ENCODE assay signal across 7 cellular contexts in genomic region chr12:49094104-49094948, GRCh38. TPM values are rescaled to one million over a fixed set of nuclear protein-coding genes. Genes with fewer than 3 reads are reported as not detected.
DNase-seq lines count a peak whose midpoint lies in the region; ATAC-seq and TF ChIP-seq lines count a peak whose summit lies in the region.

TSS of gene DHH (minus strand) at chr12:49094801. CDS start at chr12:49094512, 289 bp downstream.

- H3K9ac ChIP-seq in HUES48 (ENCODE audit: low read depth, low read length): no peak within 1 kb of the TSS

- CTCF ChIA-PET in Panc1 (lab: Charles Lee): interaction anchor here (0.7 to 1.6 kb wide), 6 partner anchors 13 to 29 kb away, joined by 3 to 12 read pairs (median 4); partner anchors contain the start of gene LMBR1L

- no peak within 1 kb of the TSS for H3K27ac ChIP-seq in HUES48 (ENCODE audit: low read depth, low read length)
- H3K27ac ChIP-seq in Panc1 (ENCODE audit: low read length): no peak within 1 kb of the TSS
- peak within 1 kb of the TSS in 3 of 12 donors; percentile 10 to 56 (median 27) for H3K27ac ChIP-seq in heart left ventricle

- H3K9me3 ChIP-seq in HUES48 (ENCODE audit: control insufficient read depth, insufficient read depth, low read length): no peaks in the 10 kb centered on the region
- no peaks in the 10 kb centered on the region for H3K9me3 ChIP-seq in Panc1 (ENCODE audit: control insufficient read depth, insufficient read depth, low read depth, low read length)
- no peaks in the 10 kb centered on the region for H3K9me3 ChIP-seq in heart left ventricle

- no TSS peak for BruUV-seq in Panc1 (replicated peaks; lab: Mats Ljungman, UMichigan)

- WGBS in heart left ventricle, 4 donors: 2 to 5% (median 3%) methylated on average over 28 to 49 of the region's 49 CpGs

- H3K27me3 ChIP-seq in HUES48 (ENCODE audit: control insufficient read depth, insufficient read depth, low read length): peaks cover 66% of the 10 kb centered on the region
- no peaks in the 10 kb centered on the region for H3K27me3 ChIP-seq in Panc1 (ENCODE audit: control insufficient read depth, insufficient read depth, low read length)
- H3K27me3 ChIP-seq in heart left ventricle: peaks cover 0 to 56% (median 30%) of the 10 kb centered on the region in 9 donors

- no peak for TF ChIP-seq POLR2A in heart left ventricle (IDR thresholded peaks at IDR 0.05)

- DNase-seq in Panc1 (ENCODE audit: low read depth, low spot score): no peak
- DNase-seq in heart left ventricle: peak; percentile 44 to 75 (median 52)
- no peak for DNase-seq in skeletal muscle cell (ENCODE audit: low read depth)
- no peak for DNase-seq in GM19238 (ENCODE audit: insufficient read length, low spot score)
- no peak for DNase-seq in activated CD4-positive, CD25-positive, alpha-beta regulatory T cell treated with anti-CD3 and anti-CD28 coated beads, Interleukin-2, amount 50 U/mL, for 72 hours

- H3K4me1 ChIP-seq in HUES48 (ENCODE audit: control insufficient read depth, insufficient read depth, low read length) (peaks cover 31% of the 10 kb centered on the region), Panc1 (ENCODE audit: control insufficient read depth, insufficient read depth, low read length) (peaks cover 31% of the 10 kb centered on the region), heart left ventricle (peaks cover 10 to 60% (median 50%) of the 10 kb centered on the region in 12 donors)

- peak within 1 kb of the TSS; percentile 54 for H3K4me3 ChIP-seq in HUES48 (ENCODE audit: low read depth, low read length)
- peak within 1 kb of the TSS; percentile 26 to 44 for H3K4me3 ChIP-seq in Panc1 (ENCODE audit: low read depth in 2 of 2, low read length in 2 of 2)
- peak within 1 kb of the TSS in 11 of 12 donors; percentile 2 to 52 (median 39) for H3K4me3 ChIP-seq in heart left ventricle
- H3K4me3 ChIP-seq in skeletal muscle cell (ENCODE audit: low read depth, low read length): peak within 1 kb of the TSS; percentile 22

- TF ChIP-seq CTCF in Panc1 (IDR thresholded peaks at IDR 0.05) (no peak), heart left ventricle (IDR thresholded peaks at IDR 0.05) (no peak)

- POLR2A ChIA-PET in Panc1 (lab: Charles Lee): interaction anchor here (1.3 kb wide), 1 partner anchor 10 kb away, joined by 4 read pairs; no protein-coding TSS in a partner anchor

- ATAC-seq in Panc1 (0 out of 2 replicates have a peak, but pooled peaks have one; percentile 29), heart left ventricle (peak in 3 of 4 donors; percentile 22 to 35 (median 34)), HG03469 (IDR thresholded peaks at IDR 0.05; ENCODE audit: unreplicated experiment) (no peak)

- peaks cover 17% of the 10 kb centered on the region for H3K36me3 ChIP-seq in HUES48 (ENCODE audit: control insufficient read depth, insufficient read depth, low read length)
- H3K36me3 ChIP-seq in Panc1 (ENCODE audit: control insufficient read depth, insufficient read depth, low read length): no peaks in the 10 kb centered on the region
- H3K36me3 ChIP-seq in heart left ventricle: peaks cover 0 to 38% (median 32%) of the 10 kb centered on the region in 9 donors

- in situ Hi-C loops in Panc1 (cut with HindIII; ENCODE audit: low pct_unique_long_range_greater_than_20kb, low sequenced_read_pairs): no loop called here

- intact Hi-C loops in Panc1 (cut with micrococcal nuclease; ENCODE audit: unreplicated experiment): no loop called here
- intact Hi-C loops in heart left ventricle (cut with DNase I): loop anchor here in 1 of 10 donors (2.0 kb wide), 1 partner anchor 34 kb away; no protein-coding TSS in a partner anchor

RNA-seq across cellular contexts. Expression of gene DHH, which starts in this region (rescaled TPM):
- total RNA-seq in Panc1 (2021; ENCODE audit: unreplicated experiment): 1.9 TPM
- 2.1 TPM for polyA plus RNA-seq in Panc1 (2012; ENCODE audit: insufficient read length)
- 1 to 10 TPM in 1 of 9 donors, under 1 TPM in 8; 0.34 to 1.5 (median 0.76) TPM for total RNA-seq in heart left ventricle
- 1 to 10 TPM in 1 of 2 donors, under 1 TPM in 1; 0.38 to 1.0 TPM for polyA plus RNA-seq in heart left ventricle

Comparison
In these comparisons a context has a peak if more than half of its experiments do, and no peak if none do; other contexts are left out.
1. DNase-seq: peak in heart left ventricle (5 of 5); none in Panc1 (single experiment), skeletal muscle cell (single experiment), GM19238 (single experiment) and activated CD4-positive, CD25-positive, alpha-beta regulatory T cell treated with anti-CD3 and anti-CD28 coated beads, Interleukin-2, amount 50 U/mL, for 72 hours (single experiment).
2. Peak in every context shown above with its lines, with median percentiles within 50 percentile points of each other: H3K4me3 ChIP-seq.